ENCODE assay signal across 8 cellular contexts in the genomic region with DNA sequence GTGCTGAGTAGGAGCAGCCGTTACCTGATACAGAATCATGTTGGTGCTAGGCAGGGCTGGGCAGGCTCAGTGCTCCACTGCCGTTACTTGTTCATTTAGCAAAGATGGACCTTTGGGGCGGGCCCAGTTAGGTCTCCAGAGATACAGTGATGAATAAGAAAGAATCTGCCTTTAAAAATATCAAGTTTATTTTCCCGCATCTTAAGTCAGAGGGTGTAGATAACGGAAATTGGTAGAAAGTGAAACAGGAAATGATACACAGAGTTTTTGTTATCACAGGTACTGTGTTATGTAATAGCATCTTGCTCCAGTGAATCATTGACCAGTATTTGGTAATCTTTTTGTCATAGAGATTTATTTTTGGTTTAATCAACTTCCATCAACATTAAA. TPM values are rescaled to one million over a fixed set of nuclear protein-coding genes. Genes with fewer than 3 reads are reported as not detected.
A peak's percentile ranks its signal among the peaks of the same experiment; 100 is the strongest.
DNase-seq lines count a peak whose midpoint lies in the region; ATAC-seq lines count a peak whose summit lies in the region.

No MANE protein-coding gene starts in this region.

- DNase-seq in activated T-cell treated with anti-CD3 and anti-CD28 coated beads, Interleukin-2, amount 50 U/mL, for 4 hours, result peak; percentile 38
- DNase-seq in stimulated activated CD4-positive, alpha-beta T cell treated with anti-CD3 and anti-CD28 coated beads, Interleukin-4, amount 100 ng/mL, for 1 hour, result peak; percentile 47
- no peak for DNase-seq in HAP-1 (ENCODE audit: low spot score in 2 of 2)
- no peak for DNase-seq in HPDE6-E6E7 (ENCODE audit: extremely low spot score)
- no peak for DNase-seq in NCI-H2029 (lab: John Stamatoyannopoulos, UW)
- DNase-seq in NCI-H774 (lab: John Stamatoyannopoulos, UW), result no peak

- ATAC-seq in GM19395 (IDR thresholded peaks at IDR 0.05; ENCODE audit: unreplicated experiment), result peak; percentile 36
- ATAC-seq in HG03342 (IDR thresholded peaks at IDR 0.05; ENCODE audit: unreplicated experiment), result peak; percentile 31
- peak; percentile 55 to 61 for ATAC-seq in activated T-cell treated with anti-CD3 and anti-CD28 coated beads, Interleukin-2, amount 50 U/mL, for 4 hours

- no peak overlapping the region for H3K4me3 ChIP-seq in HAP-1

- no peaks in the 10 kb centered on the region for H3K27me3 ChIP-seq in HAP-1 (ENCODE audit: low read depth)

- peaks cover 17% of the 10 kb centered on the region for H3K36me3 ChIP-seq in HAP-1 (replicated peaks)

- no peaks in the 10 kb centered on the region for H3K9me3 ChIP-seq in HAP-1

- peak overlapping the region; percentile 93 for H3K4me3 Mint-ChIP-seq in activated T-cell treated with anti-CD3 and anti-CD28 coated beads, Interleukin-2, amount 50 U/mL, for 4 hours

- H3K27me3 Mint-ChIP-seq in activated T-cell treated with anti-CD3 and anti-CD28 coated beads, Interleukin-2, amount 50 U/mL, for 4 hours (ENCODE audit: low read depth), result no peaks in the 10 kb centered on the region

- peaks cover 26% of the 10 kb centered on the region for H3K36me3 Mint-ChIP-seq in activated T-cell treated with anti-CD3 and anti-CD28 coated beads, Interleukin-2, amount 50 U/mL, for 4 hours (ENCODE audit: insufficient read depth)

- peaks cover 16% of the 10 kb centered on the region for H3K4me1 ChIP-seq in HAP-1

- peaks cover 82% of the 10 kb centered on the region for H3K4me1 Mint-ChIP-seq in activated T-cell treated with anti-CD3 and anti-CD28 coated beads, Interleukin-2, amount 50 U/mL, for 4 hours (ENCODE audit: low read depth)

- no peaks in the 10 kb centered on the region for H3K9me3 Mint-ChIP-seq in activated T-cell treated with anti-CD3 and anti-CD28 coated beads, Interleukin-2, amount 50 U/mL, for 4 hours

- in situ Hi-C loops in HAP-1 (cut with MboI; ENCODE audit: low sequenced_read_pairs), result no loop called here

RNA-seq across cellular contexts. Expression of a gene that starts 5.5 kb away (rescaled TPM):
- 10 to 100 TPM; 37.7 to 44.0 (median 41.7) TPM for total RNA-seq in activated T-cell treated with anti-CD3 and anti-CD28 coated beads, Interleukin-2, amount 50 U/mL, for 4 hours

Comparison
In these comparisons a context has a peak if more than half of its experiments do, and no peak if none do; other contexts are left out.
1. DNase-seq: peak in activated T-cell treated with anti-CD3 and anti-CD28 coated beads, Interleukin-2, amount 50 U/mL, for 4 hours (single experiment) and stimulated activated CD4-positive, alpha-beta T cell treated with anti-CD3 and anti-CD28 coated beads, Interleukin-4, amount 100 ng/mL, for 1 hour (single experiment); none in HAP-1 (0 of 2), HPDE6-E6E7 (single experiment), NCI-H2029 (single experiment) and NCI-H774 (single experiment).
2. Peak in every context shown above with its lines, with median percentiles within 50 percentile points of each other: ATAC-seq.